1 cellular context compared by ENCODE assay signal in the genomic region with DNA sequence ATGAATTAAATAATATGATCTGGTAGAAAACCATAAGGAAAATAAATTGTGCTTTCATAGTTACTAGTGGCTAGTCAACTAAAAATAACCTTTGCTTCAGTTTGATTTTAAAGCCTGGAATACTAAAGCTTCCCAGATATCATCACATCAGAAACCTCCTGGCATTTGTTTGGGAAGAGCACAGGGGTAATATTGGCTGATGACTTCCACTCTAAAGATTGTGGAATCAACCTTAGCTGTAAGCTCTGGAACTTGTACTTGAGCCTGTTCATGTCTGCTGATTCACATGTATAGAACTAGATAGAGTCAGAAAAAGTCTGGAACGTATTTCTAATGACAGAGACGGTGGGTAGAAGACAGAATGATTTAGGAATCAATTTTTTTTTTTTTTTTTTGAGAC.
TF ChIP-seq lines count a peak whose summit lies in the region.

No MANE protein-coding gene starts in this region.

TF ChIP-seq in IMR-90, 13 proteins besides CTCF, POLR2A, EP300 and RAD21 (continued from another document):
- TF ChIP-seq RCOR1 (IDR thresholded peaks at IDR 0.05; ENCODE audit: insufficient replicate concordance, low read length), result no peak
- no peak for TF ChIP-seq SMC3 (IDR thresholded peaks at IDR 0.05; ENCODE audit: low read depth, low read length)
- TF ChIP-seq NFE2L2 (IDR thresholded peaks at IDR 0.05; ENCODE audit: low read depth, low read length), result no peak
